ENCODE assay signal across 24 cellular contexts in the genomic region with DNA sequence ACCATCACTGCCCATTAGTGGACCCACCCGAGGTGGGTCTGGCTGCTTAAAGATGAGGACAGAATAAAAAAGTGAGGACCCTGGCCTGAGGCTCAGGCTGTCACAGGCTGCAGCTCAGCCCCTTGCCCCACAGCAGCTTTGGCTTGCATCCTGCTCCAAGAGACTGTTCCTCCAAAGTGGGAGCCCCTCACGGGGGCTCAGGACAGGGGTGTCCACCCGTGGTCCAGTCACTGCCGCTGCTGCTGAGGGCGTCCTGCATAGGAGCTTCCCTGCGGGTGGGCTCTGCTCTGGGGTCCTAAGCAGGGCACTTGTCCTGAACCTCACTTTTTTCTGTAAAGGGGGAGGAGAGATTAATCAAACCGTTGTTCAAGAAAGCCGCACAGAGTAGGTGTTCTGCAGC. TPM values are rescaled to one million over a fixed set of nuclear protein-coding genes. Genes with fewer than 3 reads are reported as not detected.
A peak's percentile ranks its signal among the peaks of the same experiment; 100 is the strongest.
DNase-seq lines count a peak whose midpoint lies in the region; ATAC-seq and TF ChIP-seq lines count a peak whose summit lies in the region.
"Had no signal": no experiment of that assay in that cellular context is flagged by ENCODE, and none has a peak within 500 bp of the region (broad histone marks: within the 10 kb centered on the region; RNA-seq: fewer than 3 reads in every experiment).

No MANE protein-coding gene starts in this region.

- peak overlapping the region in 8 of 9 donors; percentile 58 to 81 (median 74) for H3K27ac Mint-ChIP-seq in naive thymus-derived CD4-positive, alpha-beta T cell
- no peak overlapping the region for H3K27ac Mint-ChIP-seq in nephron progenitor cell
- H3K27ac Mint-ChIP-seq: CD8-positive, alpha-beta T cell had no signal

- H3K4me3 ChIP-seq in A673 (ENCODE audit: low read depth, low read length, poor library complexity, severe bottlenecking) (no peak overlapping the region), Karpas-422 (ENCODE audit: low read length) (no peak overlapping the region)
- H3K4me3 ChIP-seq in naive thymus-derived CD4-positive, alpha-beta T cell (ENCODE audit: low read length), result no peak overlapping the region
- H3K4me3 ChIP-seq: Peyer's patch had no signal

- peaks cover 28 to 58% (median 52%) of the 10 kb centered on the region in 7 donors for H3K4me1 Mint-ChIP-seq in naive thymus-derived CD4-positive, alpha-beta T cell
- peaks cover 99% of the 10 kb centered on the region for H3K4me1 Mint-ChIP-seq in nephron progenitor cell

- H3K4me1 ChIP-seq in A673 (ENCODE audit: insufficient read depth, low read length, poor library complexity, severe bottlenecking) (peaks cover 93% of the 10 kb centered on the region), Karpas-422 (ENCODE audit: low read length) (peaks cover 54% of the 10 kb centered on the region)
- H3K4me1 ChIP-seq in naive thymus-derived CD4-positive, alpha-beta T cell (ENCODE audit: control insufficient read depth in 2 of 2, insufficient read depth in 2 of 2, low read length in 2 of 2), result peaks cover 13 to 33% of the 10 kb centered on the region in 2 donors

- H3K9me3 Mint-ChIP-seq in naive thymus-derived CD4-positive, alpha-beta T cell, result peaks cover 0 to 2% (median 0%) of the 10 kb centered on the region in 11 donors
- H3K9me3 Mint-ChIP-seq in nephron progenitor cell, result no peaks in the 10 kb centered on the region
- H3K9me3 Mint-ChIP-seq: CD8-positive, alpha-beta T cell had no signal

- intact Hi-C loops in A673 (cut with micrococcal nuclease; ENCODE audit: unreplicated experiment), result no loop called here
- intact Hi-C loops in naive thymus-derived CD4-positive, alpha-beta T cell (cut with micrococcal nuclease), result no loop called here

- H3K36me3 ChIP-seq in A673 (ENCODE audit: insufficient read depth, low read length, poor library complexity, severe bottlenecking), result peaks cover 6% of the 10 kb centered on the region
- H3K36me3 ChIP-seq in Karpas-422 (ENCODE audit: insufficient read depth, low read length), result no peaks in the 10 kb centered on the region
- H3K36me3 ChIP-seq in naive thymus-derived CD4-positive, alpha-beta T cell (ENCODE audit: control insufficient read depth in 2 of 3, insufficient read depth in 3 of 3, low read length in 3 of 3), result peaks cover 0 to 2% (median 0%) of the 10 kb centered on the region in 3 experiments

- no peak overlapping the region for H3K4me3 Mint-ChIP-seq in naive thymus-derived CD4-positive, alpha-beta T cell
- H3K4me3 Mint-ChIP-seq in nephron progenitor cell, result no peak overlapping the region
- H3K4me3 Mint-ChIP-seq: CD8-positive, alpha-beta T cell had no signal

- no peak for DNase-seq in A673 (ENCODE audit: low spot score)
- DNase-seq in Karpas-422, result no peak
- DNase-seq in naive thymus-derived CD4-positive, alpha-beta T cell, result no peak
- DNase-seq in activated CD4-positive, CD25-positive, alpha-beta regulatory T cell treated with anti-CD3 and anti-CD28 coated beads, Interleukin-2, amount 50 U/mL, for 72 hours, result no peak
- no peak for DNase-seq in nephron progenitor cell
- no peak for DNase-seq in OCI-M1 (lab: John Stamatoyannopoulos, UW)
- DNase-seq: AML-193; C1 segment of cervical spinal cord; CD8-positive, alpha-beta T cell; DMS 273 treated with DMSO at 0.1 percent for 48 hours; DMS79; EL; GDM1; IMR-90; KG1; MM.1S; NCI-H2029; NCI-H446; NCI-H524 treated with DMSO at 0.1 percent for 48 hours; Peyer's patch; SK-N-SH had no signal

- no TSS peak for BruUV-seq in A673 (replicated peaks; lab: Mats Ljungman, UMichigan)

- peaks cover 79% of the 10 kb centered on the region for H3K79me2 ChIP-seq in Karpas-422 (ENCODE audit: low read length)

- no peak for ATAC-seq in naive thymus-derived CD4-positive, alpha-beta T cell
- ATAC-seq in HG03442 (IDR thresholded peaks at IDR 0.05; ENCODE audit: unreplicated experiment), result no peak
- ATAC-seq: CD8-positive, alpha-beta T cell; HCT116 had no signal

- CTCF ChIA-PET in A673 (lab: Charles Lee), result no interaction called here
- CTCF ChIA-PET in naive thymus-derived CD4-positive, alpha-beta T cell (lab: Charles Lee), result interaction anchor here (0.5 kb wide), 1 partner anchor 32 kb away, joined by 3 read pairs; no protein-coding TSS in a partner anchor

- no peaks in the 10 kb centered on the region for H3K9me3 ChIP-seq in A673 (ENCODE audit: low read depth, low read length, poor library complexity, severe bottlenecking)
- no peaks in the 10 kb centered on the region for H3K9me3 ChIP-seq in Karpas-422 (ENCODE audit: low read length)
- no peaks in the 10 kb centered on the region for H3K9me3 ChIP-seq in naive thymus-derived CD4-positive, alpha-beta T cell (ENCODE audit: control insufficient read depth in 2 of 3, low read length in 3 of 3)
- H3K9me3 ChIP-seq: Peyer's patch, SK-N-SH had no signal

- H3K36me3 Mint-ChIP-seq in naive thymus-derived CD4-positive, alpha-beta T cell, result peaks cover 0 to 4% (median 0%) of the 10 kb centered on the region in 5 donors
- peaks cover 7% of the 10 kb centered on the region for H3K36me3 Mint-ChIP-seq in nephron progenitor cell (ENCODE audit: low read depth)

- H3K9me2 ChIP-seq in Karpas-422 (replicated peaks; ENCODE audit: insufficient read depth, low read length), result no peaks in the 10 kb centered on the region
- H3K9me2 ChIP-seq: SK-N-SH had no signal

- no peaks in the 10 kb centered on the region; the same call in 1 of the 2 replicates for H4K20me1 ChIP-seq in Karpas-422 (ENCODE audit: insufficient read depth, low read depth, low read length)

- no peak for TF ChIP-seq CTCF in A673 (conservative IDR thresholded peaks at IDR 0.05; ENCODE audit: low read depth, low read length)
- no peak for TF ChIP-seq CTCF in nephron progenitor cell (IDR thresholded peaks at IDR 0.05)

- H3K27me3 ChIP-seq in A673 (replicated peaks; ENCODE audit: insufficient read depth, low read depth, low read length, poor library complexity) (no peaks in the 10 kb centered on the region), Karpas-422 (ENCODE audit: low read length) (no peaks in the 10 kb centered on the region)
- no peaks in the 10 kb centered on the region for H3K27me3 ChIP-seq in naive thymus-derived CD4-positive, alpha-beta T cell (ENCODE audit: control insufficient read depth in 2 of 2, insufficient read depth in 2 of 2, low read length in 2 of 2)
- H3K27me3 ChIP-seq: Peyer's patch had no signal

- no peak overlapping the region for H3K4me2 ChIP-seq in Karpas-422 (ENCODE audit: low read depth, low read length, poor library complexity, severe bottlenecking)
- H3K4me2 ChIP-seq: SK-N-SH had no signal

- H2AFZ ChIP-seq in Karpas-422 (ENCODE audit: low read length), result no peak overlapping the region

- POLR2A ChIA-PET in A673 (lab: Charles Lee; ENCODE audit: low non-redundant PET), result no interaction called here
- POLR2A ChIA-PET in naive thymus-derived CD4-positive, alpha-beta T cell (lab: Charles Lee), result no interaction called here

- peaks cover 0 to 9% (median 0%) of the 10 kb centered on the region in 5 donors for H3K27me3 Mint-ChIP-seq in naive thymus-derived CD4-positive, alpha-beta T cell
- H3K27me3 Mint-ChIP-seq in nephron progenitor cell (ENCODE audit: low read depth, poor library complexity), result peaks cover 9% of the 10 kb centered on the region

- peak overlapping the region; percentile 2; the same call in 1 of the 2 replicates for H3K9ac ChIP-seq in Karpas-422 (ENCODE audit: low read length)
- H3K9ac ChIP-seq: SK-N-SH had no signal

- H3K27ac ChIP-seq in A673 (ENCODE audit: low read depth, low read length, poor library complexity, severe bottlenecking), result peak overlapping the region; percentile 21
- peak overlapping the region; percentile 100; the same call in 1 of the 2 replicates for H3K27ac ChIP-seq in Karpas-422 (ENCODE audit: low read length)
- H3K27ac ChIP-seq in angular gyrus (ENCODE audit: low read depth, low read length), result peak overlapping the region; percentile 10
- no peak overlapping the region for H3K27ac ChIP-seq in naive thymus-derived CD4-positive, alpha-beta T cell (ENCODE audit: low read depth, low read length)
- H3K27ac ChIP-seq: Peyer's patch had no signal

RNA-seq across cellular contexts. Expression of a gene that starts 47.8 kb away (rescaled TPM):
- 240 and 328 TPM in 2 replicates for total RNA-seq in A673 (2021)
- 52.0 and 103 TPM in 2 replicates for total RNA-seq in Karpas-422 (2014; rRNA removed; shearing (Covaris generic); ENCODE audit: low replicate concordance)
- total RNA-seq in naive thymus-derived CD4-positive, alpha-beta T cell, result 100 to 1,000 TPM in 3 of 5 experiments, 10 to 100 TPM in 2; 30.9 to 281 (median 159) TPM
- polyA plus RNA-seq in naive thymus-derived CD4-positive, alpha-beta T cell, result 10 to 100 TPM; 22.4 to 41.3 TPM
